ENCODE assay signal across 15 cellular contexts in the genomic region with DNA sequence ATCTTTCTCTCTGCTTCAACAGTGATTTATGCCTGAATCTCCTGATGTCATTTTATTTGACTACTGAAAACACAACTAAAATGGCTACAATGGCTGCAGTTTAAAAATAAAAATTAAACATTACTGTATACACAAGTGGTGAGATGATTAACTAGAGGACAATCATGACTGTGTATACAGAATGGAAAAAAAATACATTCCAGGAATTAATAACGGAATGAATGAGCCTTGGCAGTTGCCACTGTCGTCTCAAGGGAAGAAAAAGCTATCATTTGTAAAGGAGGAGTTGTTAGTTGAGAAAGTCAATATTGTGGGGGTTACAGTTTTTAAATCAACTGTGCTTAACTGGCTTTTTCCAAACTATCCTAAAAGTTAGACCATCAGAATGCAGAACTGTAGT.
DNase-seq lines count a peak whose midpoint lies in the region; ATAC-seq and TF ChIP-seq lines count a peak whose summit lies in the region.
"Had no signal": no experiment of that assay in that cellular context is flagged by ENCODE, and none has a peak within 500 bp of the region (broad histone marks: within the 10 kb centered on the region; RNA-seq: fewer than 3 reads in every experiment).

No MANE protein-coding gene starts in this region.

- H3K4me2 ChIP-seq in H9 (ENCODE audit: insufficient read depth, insufficient read length, low read length) (no peak overlapping the region), PC-9 (no peak overlapping the region)

- WGBS in H9 (ENCODE audit: extremely low coverage, insufficient read length, low lambda C conversion rate): no CpG with 5 or more reads among the region's 2 CpGs

- H3K4ac ChIP-seq in H9 (ENCODE audit: low read depth, low read length): no peak overlapping the region

- no peak for DNase-seq in H9
- peak; percentile 14 for DNase-seq in SK-MEL-5 (ENCODE audit: low read depth, low spot score)
- DNase-seq in NCI-H69 (lab: John Stamatoyannopoulos, UW): no peak
- no peak for DNase-seq in HEK293T (ENCODE audit: extremely low spot score)
- no peak for DNase-seq in PC-9
- DNase-seq: AML-193; Caco-2; CD4-positive, alpha-beta T cell; GF-D8; IMR-90 had no signal

- POLR2A ChIA-PET in HEK293T (lab: Yijun Ruan, JAX): no interaction called here
- POLR2A ChIA-PET in PC-9 (lab: Charles Lee; ENCODE audit: unreplicated experiment): no interaction called here

- no peaks in the 10 kb centered on the region for H3K23me2 ChIP-seq in H9 (ENCODE audit: insufficient read length, low read depth, low read length, poor library complexity, severe bottlenecking)

- no peaks in the 10 kb centered on the region for H3K27me3 Mint-ChIP-seq in H9 (ENCODE audit: low read depth)
- H3K27me3 Mint-ChIP-seq: CD4-positive, alpha-beta T cell had no signal

- peaks cover 0 to 6% (median 0%) of the 10 kb centered on the region in 3 experiments; a peak in 2 of 7 replicates for H3K36me3 Mint-ChIP-seq in H9 (ENCODE audit: insufficient read depth in 1 of 3, low read depth in 3 of 3)

- no peak overlapping the region for H4K5ac ChIP-seq in H9 (ENCODE audit: insufficient read length, low read depth, low read length)

- no peak overlapping the region for H3K4me3 Mint-ChIP-seq in H9
- H3K4me3 Mint-ChIP-seq: CD4-positive, alpha-beta T cell had no signal

- no peak overlapping the region for H3K9ac ChIP-seq in H9 (ENCODE audit: extremely low read depth, insufficient read length, low read length)
- peak overlapping the region; percentile 51; the same call in 1 of the 2 replicates for H3K9ac ChIP-seq in iPS-20b (ENCODE audit: low read depth, low read length)

- no peak overlapping the region for H4K91ac ChIP-seq in H9 (ENCODE audit: insufficient read length, low read depth, low read length)

- H3K79me2 ChIP-seq in H9 (ENCODE audit: insufficient read depth, low read length): no peaks in the 10 kb centered on the region
- H3K79me2 ChIP-seq in PC-9 (ENCODE audit: low read depth): no peaks in the 10 kb centered on the region

- no peak overlapping the region for H4K8ac ChIP-seq in H9 (replicated peaks; ENCODE audit: insufficient read length, low read depth, low read length)

- intact Hi-C loops in PC-9 (cut with micrococcal nuclease; ENCODE audit: unreplicated experiment): no loop called here

- BruUV-seq in PC-9 (replicated peaks; lab: Mats Ljungman, UMichigan): no TSS peak

- H3K18ac ChIP-seq in H9 (ENCODE audit: insufficient read length, low read depth, low read length): no peak overlapping the region

- H3K79me1 ChIP-seq in H9 (ENCODE audit: insufficient read depth, low read depth, low read length, poor library complexity, severe bottlenecking): no peaks in the 10 kb centered on the region

- H3K27ac ChIP-seq in H9 (ENCODE audit: insufficient read length, low read depth, low read length) (no peak overlapping the region), iPS-20b (ENCODE audit: low read length) (no peak overlapping the region), PC-9 (no peak overlapping the region)
- H3K27ac ChIP-seq: C4-2B had no signal

- H2AK5ac ChIP-seq in H9 (ENCODE audit: insufficient read length, low read length): no peak overlapping the region

- H2BK15ac ChIP-seq in H9 (ENCODE audit: low read depth, low read length): no peak overlapping the region

- no peaks in the 10 kb centered on the region for H3K36me3 ChIP-seq in iPS-20b (ENCODE audit: insufficient read depth, low read depth, low read length)
- no peaks in the 10 kb centered on the region for H3K36me3 ChIP-seq in PC-9 (ENCODE audit: low read depth)

- no peak overlapping the region for H2BK120ac ChIP-seq in H9 (ENCODE audit: low read depth, low read length, poor library complexity, severe bottlenecking)

- in situ Hi-C loops in SK-MEL-5 (cut with HindIII; ENCODE audit: low pct_unique_long_range_greater_than_20kb, low sequenced_read_pairs): no loop called here

- H3K27ac Mint-ChIP-seq in H9: peak overlapping the region in 2 of 3 experiments; percentile 71 to 74; a peak in 2 of 7 replicates
- H3K27ac Mint-ChIP-seq: CD4-positive, alpha-beta T cell had no signal

- peaks cover 6 to 7% of the 10 kb centered on the region in 2 experiments for H3K9me3 Mint-ChIP-seq in H9

- TF ChIP-seq CTCF in H9 (conservative IDR thresholded peaks at IDR 0.05) (no peak), PC-9 (conservative IDR thresholded peaks at IDR 0.05) (no peak)

- H3F3A ChIP-seq in PC-9 (ENCODE audit: insufficient read depth, low read depth): no peaks in the 10 kb centered on the region

- no peaks in the 10 kb centered on the region; the same call in 1 of the 2 replicates for H3K4me1 ChIP-seq in H9 (ENCODE audit: insufficient read depth, low read length)
- peaks cover 34% of the 10 kb centered on the region; the same call in 1 of the 2 replicates for H3K4me1 ChIP-seq in iPS-20b (ENCODE audit: insufficient read depth, low read length)
- no peaks in the 10 kb centered on the region for H3K4me1 ChIP-seq in PC-9 (replicated peaks; ENCODE audit: insufficient read depth)
- H3K4me1 ChIP-seq: Caco-2 had no signal

- H2BK12ac ChIP-seq in H9 (ENCODE audit: insufficient read length, low read depth, low read length): no peak overlapping the region

- no peaks in the 10 kb centered on the region for H3K9me2 ChIP-seq in PC-9 (ENCODE audit: insufficient read depth)

- H3K27me3 ChIP-seq in H9 (ENCODE audit: insufficient read depth, low read length): no peaks in the 10 kb centered on the region
- H3K27me3 ChIP-seq in iPS-20b (ENCODE audit: insufficient read depth, low read length): no peaks in the 10 kb centered on the region
- H3K27me3 ChIP-seq in PC-9 (ENCODE audit: insufficient read depth, low read depth): no peaks in the 10 kb centered on the region

- H4K20me1 ChIP-seq in H9 (ENCODE audit: control insufficient read depth, insufficient read depth, insufficient read length) (no peaks in the 10 kb centered on the region), PC-9 (ENCODE audit: insufficient read depth) (no peaks in the 10 kb centered on the region)

- H2AFZ ChIP-seq in H9 (ENCODE audit: low read length): no peak overlapping the region
- H2AFZ ChIP-seq in PC-9: no peak overlapping the region

- ATAC-seq in HG03175 (IDR thresholded peaks at IDR 0.05; ENCODE audit: unreplicated experiment): no peak
- ATAC-seq: HCT116, K562 had no signal

- H3K56ac ChIP-seq in H9 (ENCODE audit: insufficient read length, low read depth, low read length): no peak overlapping the region

- no peak overlapping the region for H3K23ac ChIP-seq in H9 (ENCODE audit: insufficient read length, low read depth, low read length)

- CTCF ChIA-PET in HEK293T (lab: Yijun Ruan, JAX) (no interaction called here), PC-9 (lab: Charles Lee) (no interaction called here)

- no peaks in the 10 kb centered on the region for H3K9me3 ChIP-seq in H9 (ENCODE audit: control insufficient read depth, low read depth, low read length)
- H3K9me3 ChIP-seq in iPS-20b (ENCODE audit: insufficient read depth, low read depth, low read length): no peaks in the 10 kb centered on the region
- H3K9me3 ChIP-seq in PC-9 (ENCODE audit: insufficient read depth, low read depth): no peaks in the 10 kb centered on the region
- H3K9me3 ChIP-seq: Caco-2 had no signal

- no peak overlapping the region for H2BK5ac ChIP-seq in H9 (ENCODE audit: insufficient read length, low read length)

- H3K4me1 Mint-ChIP-seq in H9: peaks cover 42 to 46% of the 10 kb centered on the region in 2 experiments

- H2BK20ac ChIP-seq in H9 (ENCODE audit: low read depth, low read length, poor library complexity, severe bottlenecking): no peak overlapping the region

- H3K14ac ChIP-seq in H9 (ENCODE audit: insufficient read depth, low read length): no peak overlapping the region

- H3K4me3 ChIP-seq in iPS-20b (ENCODE audit: low read length): no peak overlapping the region
- H3K4me3 ChIP-seq in PC-9: no peak overlapping the region
- H3K4me3 ChIP-seq: K562 had no signal

- no peak overlapping the region for H3T11ph ChIP-seq in H9 (ENCODE audit: low read length)

TF ChIP-seq in HEK293T, 16 proteins besides CTCF, POLR2A, EP300 and RAD21:
- no peak for TF ChIP-seq ZNF384 (IDR thresholded peaks at IDR 0.05)
- no peak for TF ChIP-seq ARNT (IDR thresholded peaks at IDR 0.05)
- no peak for TF ChIP-seq NFRKB (IDR thresholded peaks at IDR 0.05)
- TF ChIP-seq TARDBP (IDR thresholded peaks at IDR 0.05): no peak
- no peak for TF ChIP-seq FOXK2 (IDR thresholded peaks at IDR 0.05)
- no peak for TF ChIP-seq LEF1 (IDR thresholded peaks at IDR 0.05; ENCODE audit: borderline replicate concordance)
- no peak for TF ChIP-seq HDGF (IDR thresholded peaks at IDR 0.05; ENCODE audit: borderline replicate concordance)
- no peak for TF ChIP-seq SP1 (IDR thresholded peaks at IDR 0.05)
- TF ChIP-seq BHLHE40 (IDR thresholded peaks at IDR 0.05; ENCODE audit: borderline replicate concordance): no peak
- no peak for TF ChIP-seq L3MBTL2 (conservative IDR thresholded peaks at IDR 0.05)
- TF ChIP-seq ELF4 (IDR thresholded peaks at IDR 0.05): no peak
- no peak for TF ChIP-seq FOXM1 (IDR thresholded peaks at IDR 0.05; ENCODE audit: borderline replicate concordance)
- no peak for TF ChIP-seq FOXA1 (IDR thresholded peaks at IDR 0.05)
- no peak for TF ChIP-seq CTBP1 (IDR thresholded peaks at IDR 0.05; ENCODE audit: borderline replicate concordance)
- TF ChIP-seq, protein P1, sequence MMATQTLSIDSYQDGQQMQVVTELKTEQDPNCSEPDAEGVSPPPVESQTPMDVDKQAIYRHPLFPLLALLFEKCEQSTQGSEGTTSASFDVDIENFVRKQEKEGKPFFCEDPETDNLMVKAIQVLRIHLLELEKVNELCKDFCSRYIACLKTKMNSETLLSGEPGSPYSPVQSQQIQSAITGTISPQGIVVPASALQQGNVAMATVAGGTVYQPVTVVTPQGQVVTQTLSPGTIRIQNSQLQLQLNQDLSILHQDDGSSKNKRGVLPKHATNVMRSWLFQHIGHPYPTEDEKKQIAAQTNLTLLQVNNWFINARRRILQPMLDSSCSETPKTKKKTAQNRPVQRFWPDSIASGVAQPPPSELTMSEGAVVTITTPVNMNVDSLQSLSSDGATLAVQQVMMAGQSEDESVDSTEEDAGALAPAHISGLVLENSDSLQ (IDR thresholded peaks at IDR 0.05): no peak
- no peak for TF ChIP-seq SUZ12 (IDR thresholded peaks at IDR 0.05)
TF ChIP-seq in HEK293T: peak in this region for 0.
